27 cellular contexts compared by ENCODE assay signal in genomic region chr4:154030152-154030551, GRCh38.
"Had no signal": no experiment of that assay in that cellular context is flagged by ENCODE, and none has a peak within 500 bp of the region (broad histone marks: within the 10 kb centered on the region; RNA-seq: fewer than 3 reads in every experiment).

No MANE protein-coding gene starts in this region.

- H3K27me3 ChIP-seq: ascending aorta, cardiac muscle cell, SJCRH30 had no signal

- H2AFZ ChIP-seq: PC-9 had no signal

- H3K27ac ChIP-seq: ascending aorta, cardiac muscle cell, PC-9, SJCRH30, SK-N-MC had no signal

- H3K9me3 ChIP-seq: ascending aorta, SJCRH30 had no signal

- H3K4me2 ChIP-seq: PC-9 had no signal

- H3K9me3 Mint-ChIP-seq: activated naive CD4-positive, alpha-beta T cell treated with anti-CD3 and anti-CD28 coated beads, Interleukin-2, amount 50 U/mL, for 24 hours; activated naive CD8-positive, alpha-beta T cell treated with anti-CD3 and anti-CD28 coated beads, Interleukin-2, amount 10 ng/mL, durations not matched to agents 7 days and 5 days; activated T-helper 2 cell treated with anti-CD3 and anti-CD28 coated beads, Interferon-gamma antibody, Interleukin-2, Interleukin-4, amounts not matched to agents 10 μg/mL and 5 μg/mL and 100 μg/mL, durations not matched to agents 14 hours and 24 hours and 36 hours; central memory CD8-positive, alpha-beta T cell had no signal

- H3K4me1 ChIP-seq: ascending aorta, SJCRH30 had no signal

- H3K4me1 Mint-ChIP-seq: activated CD4-positive, alpha-beta T cell treated with anti-CD3 and anti-CD28 coated beads for 36 hours; activated CD4-positive, alpha-beta T cell treated with anti-CD3 and anti-CD28 coated beads, Interleukin-2, amount 10 ng/mL, durations not matched to agents 7 days and 5 days; activated naive CD4-positive, alpha-beta T cell treated with anti-CD3 and anti-CD28 coated beads, Interleukin-2, amount 50 U/mL, for 24 hours; activated naive CD8-positive, alpha-beta T cell treated with anti-CD3 and anti-CD28 coated beads, Interleukin-2, amount 10 ng/mL, durations not matched to agents 7 days and 5 days; central memory CD8-positive, alpha-beta T cell had no signal

- H3K4me3 ChIP-seq: ascending aorta, cardiac muscle cell, PC-9, SJCRH30, SK-N-MC had no signal

- H3K27ac Mint-ChIP-seq: activated CD4-positive, alpha-beta T cell treated with anti-CD3 and anti-CD28 coated beads for 36 hours; activated CD4-positive, alpha-beta T cell treated with anti-CD3 and anti-CD28 coated beads, Interleukin-2, amount 10 ng/mL, durations not matched to agents 7 days and 5 days; activated CD8-positive, alpha-beta T cell treated with anti-CD3 and anti-CD28 coated beads, Interleukin-2, amount 10 ng/mL, durations not matched to agents 7 days and 5 days; activated naive CD4-positive, alpha-beta T cell treated with anti-CD3 and anti-CD28 coated beads, Interleukin-2, amount 50 U/mL, for 24 hours; activated naive CD8-positive, alpha-beta T cell treated with anti-CD3 and anti-CD28 coated beads, Interleukin-2, amount 10 ng/mL, durations not matched to agents 7 days and 5 days; activated T-cell treated with anti-CD3 and anti-CD28 coated beads, Interleukin-2, amount 50 U/mL, for 24 hours; activated T-helper 2 cell treated with anti-CD3 and anti-CD28 coated beads, Interferon-gamma antibody, Interleukin-2, Interleukin-4, amounts not matched to agents 10 μg/mL and 5 μg/mL and 100 μg/mL, durations not matched to agents 14 hours and 24 hours and 36 hours had no signal

- H3K36me3 Mint-ChIP-seq: activated naive CD4-positive, alpha-beta T cell treated with anti-CD3 and anti-CD28 coated beads, Interleukin-2, amount 50 U/mL, for 24 hours; activated naive CD8-positive, alpha-beta T cell treated with anti-CD3 and anti-CD28 coated beads, Interleukin-2, amount 10 ng/mL, durations not matched to agents 7 days and 5 days had no signal

- DNase-seq: activated CD4-positive, alpha-beta T cell treated with anti-CD3 and anti-CD28 coated beads for 36 hours; activated CD4-positive, alpha-beta T cell treated with anti-CD3 and anti-CD28 coated beads, Interleukin-2, amount 10 ng/mL, durations not matched to agents 7 days and 5 days; activated CD4-positive, alpha-beta T cell treated with anti-CD3 and anti-CD28 coated beads, Interleukin-2, amount 50 U/mL, for 48 hours; activated CD8-positive, alpha-beta T cell treated with anti-CD3 and anti-CD28 coated beads, Interleukin-2, amount 10 ng/mL, durations not matched to agents 7 days and 5 days; activated gamma-delta T cell; activated naive CD4-positive, alpha-beta T cell treated with Interleukin-2 at 50 U/mL for 16 hours; activated naive CD8-positive, alpha-beta T cell treated with anti-CD3 and anti-CD28 coated beads, Interleukin-2, amount 10 ng/mL, durations not matched to agents 7 days and 5 days; activated T-cell treated with anti-CD3 and anti-CD28 coated beads, Interleukin-2, amount 50 U/mL, for 24 hours; NCI-H1105; NCI-H1417 treated with DMSO at 0.1 percent for 48 hours; NCI-H187 treated with DMSO at 0.1 percent for 48 hours; NCI-H2171 treated with DMSO at 0.1 percent for 48 hours; NCI-H446 treated with DMSO at 0.1 percent for 48 hours; NCI-H524; NCI-H69; NK-92 treated with Interleukin-12 subunit alpha and Interleukin-12 subunit beta, amount 100 ng/mL, for 24 hours; PC-9; Right ventricle myocardium superior; SJCRH30; T1000 had no signal

- ATAC-seq: activated CD4-positive, alpha-beta T cell treated with anti-CD3 and anti-CD28 coated beads for 36 hours; activated CD4-positive, CD25-positive, alpha-beta regulatory T cell treated with anti-CD3 and anti-CD28 coated beads, Interleukin-2, amount 50 U/mL, for 24 hours; activated CD8-positive, alpha-beta T cell treated with anti-CD3 and anti-CD28 coated beads, Interleukin-2, amount 10 ng/mL, durations not matched to agents 7 days and 5 days had no signal

- H3K4me3 Mint-ChIP-seq: activated CD4-positive, alpha-beta T cell treated with anti-CD3 and anti-CD28 coated beads for 36 hours; activated CD4-positive, alpha-beta T cell treated with anti-CD3 and anti-CD28 coated beads, Interleukin-2, amount 10 ng/mL, durations not matched to agents 7 days and 5 days; activated CD8-positive, alpha-beta T cell treated with anti-CD3 and anti-CD28 coated beads, Interleukin-2, amount 10 ng/mL, durations not matched to agents 7 days and 5 days; activated naive CD4-positive, alpha-beta T cell treated with anti-CD3 and anti-CD28 coated beads, Interleukin-2, amount 50 U/mL, for 24 hours; activated naive CD8-positive, alpha-beta T cell treated with anti-CD3 and anti-CD28 coated beads, Interleukin-2, amount 10 ng/mL, durations not matched to agents 7 days and 5 days; activated T-cell treated with anti-CD3 and anti-CD28 coated beads, Interleukin-2, amount 50 U/mL, for 24 hours; central memory CD8-positive, alpha-beta T cell had no signal

- H3K36me3 ChIP-seq: ascending aorta, cardiac muscle cell, SJCRH30 had no signal
